In the genomic region with DNA sequence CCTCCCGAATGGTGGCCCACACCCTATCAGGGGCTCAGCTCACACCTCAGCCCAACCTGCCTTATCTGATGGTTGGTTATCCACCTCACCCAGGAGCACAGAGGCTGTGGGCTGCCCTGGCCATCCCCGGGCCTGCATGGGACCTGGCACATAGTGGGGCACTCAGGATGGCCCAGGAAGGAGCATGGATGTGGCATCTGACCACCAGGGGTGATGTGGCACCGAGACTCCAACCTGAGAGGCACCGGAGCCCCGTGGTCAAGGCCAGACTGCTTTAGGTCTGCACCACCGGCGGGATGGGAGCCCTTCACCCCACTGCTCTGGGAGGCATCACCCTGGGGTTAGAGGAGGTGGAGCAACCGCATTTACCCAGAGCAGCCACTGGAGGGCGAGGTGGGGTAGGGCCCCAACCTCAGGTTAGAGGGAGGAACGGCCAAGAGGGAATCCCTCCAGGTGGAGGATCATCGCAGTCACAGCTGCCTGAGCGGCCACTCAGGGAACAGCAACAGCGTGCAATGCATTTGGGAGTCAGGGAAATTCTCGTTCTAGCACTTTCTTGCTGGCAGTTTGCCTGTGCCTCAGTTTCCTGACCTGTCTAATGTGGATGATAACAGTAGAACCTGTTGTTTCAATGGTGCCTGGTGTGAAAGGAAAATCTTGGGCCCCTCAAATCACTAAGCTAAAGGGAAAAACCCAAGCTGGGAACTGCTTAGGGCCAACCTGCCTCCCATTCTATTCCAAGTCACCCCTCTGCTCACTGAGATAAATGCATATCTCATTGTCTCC, we compare ENCODE assay signal across 9 cellular contexts. TPM values are rescaled to one million over a fixed set of nuclear protein-coding genes. Genes with fewer than 3 reads are reported as not detected.
DNase-seq lines count a peak whose midpoint lies in the region; ATAC-seq, FAIRE-seq and TF ChIP-seq lines count a peak whose summit lies in the region.
"Had no signal": no experiment of that assay in that cellular context is flagged by ENCODE, and none has a peak within 500 bp of the region (broad histone marks: within the 10 kb centered on the region; RNA-seq: fewer than 3 reads in every experiment).

No MANE protein-coding gene starts in this region.

- H3K79me2 ChIP-seq in OCI-LY7 (ENCODE audit: insufficient read depth, low read depth, low read length) (no peaks in the 10 kb centered on the region), keratinocyte (ENCODE audit: control insufficient read depth, insufficient read depth, low read length) (no peaks in the 10 kb centered on the region)

- TF ChIP-seq CTCF in GM13977 (IDR thresholded peaks at IDR 0.05; ENCODE audit: extremely low read depth, insufficient read depth, missing control alignments) (peak; percentile 62), OCI-LY7 (conservative IDR thresholded peaks at IDR 0.05; ENCODE audit: low read length) (peak; percentile 67), astrocyte of the spinal cord (IDR thresholded peaks at IDR 0.05; ENCODE audit: low read depth, low read length) (peak; percentile 70), keratinocyte (optimal IDR thresholded peaks at IDR 0.05 in 1 of 3, IDR thresholded peaks at IDR 0.05 in 1 of 3, conservative IDR thresholded peaks at IDR 0.05 in 1 of 3; ENCODE audit: extremely low read depth in 1 of 3, insufficient read depth in 2 of 3, low read length in 3 of 3) (peak; percentile 72 to 91 (median 84))

- H3K4me1 ChIP-seq in OCI-LY7 (ENCODE audit: insufficient read depth, low read length, poor library complexity, severe bottlenecking) (no peaks in the 10 kb centered on the region), keratinocyte (ENCODE audit: control insufficient read depth, extremely low read depth, insufficient read depth, low read length) (no peaks in the 10 kb centered on the region)

- H3K9ac ChIP-seq in keratinocyte (ENCODE audit: control insufficient read depth, extremely low read depth, insufficient read depth, low read length): no peak overlapping the region

- H3K36me3 ChIP-seq in OCI-LY7 (ENCODE audit: insufficient read depth, low read length) (no peaks in the 10 kb centered on the region), keratinocyte (ENCODE audit: control insufficient read depth in 2 of 2, extremely low read depth in 1 of 2, insufficient read depth in 2 of 2, low read length in 2 of 2) (peaks cover 0 to 3% of the 10 kb centered on the region in 2 experiments)

- no TSS peak for BruUV-seq in OCI-LY7 (replicated peaks; lab: Mats Ljungman, UMichigan)

- no peak overlapping the region for H3K27ac ChIP-seq in OCI-LY7 (ENCODE audit: low read depth, low read length, poor library complexity, severe bottlenecking)
- no peak overlapping the region for H3K27ac ChIP-seq in keratinocyte (ENCODE audit: control insufficient read depth, insufficient read depth, low read length)

- no peak overlapping the region for H3K4me3 ChIP-seq in OCI-LY7 (ENCODE audit: low read depth, low read length, poor library complexity, severe bottlenecking)
- no peak overlapping the region for H3K4me3 ChIP-seq in astrocyte of the spinal cord (ENCODE audit: low read depth, low read length)
- H3K4me3 ChIP-seq in keratinocyte (ENCODE audit: control insufficient read depth in 2 of 3, extremely low read depth in 1 of 3, insufficient read depth in 2 of 3, low read depth in 1 of 3, low read length in 3 of 3): no peak overlapping the region

- dilution Hi-C loops in keratinocyte (cut with MboI; ENCODE audit: extremely low pct_ligation_motif_present, low sequenced_read_pairs): no loop called here

- H4K20me1 ChIP-seq in OCI-LY7 (ENCODE audit: insufficient read depth, low read length): no peaks in the 10 kb centered on the region
- no peaks in the 10 kb centered on the region for H4K20me1 ChIP-seq in keratinocyte (ENCODE audit: control insufficient read depth, extremely low read depth, insufficient read depth, low read length)

- no peaks in the 10 kb centered on the region for H3K9me1 ChIP-seq in keratinocyte (ENCODE audit: control insufficient read depth, extremely low read depth, insufficient read depth, low read length)

- no peaks in the 10 kb centered on the region for H3K9me2 ChIP-seq in OCI-LY7 (ENCODE audit: insufficient read depth, low read length)

- intact Hi-C loops in OCI-LY7 (cut with micrococcal nuclease; ENCODE audit: unreplicated experiment): loop anchor here (1.0 kb wide), 1 partner anchor 107 kb away; no protein-coding TSS in a partner anchor

- H3K4me2 ChIP-seq in OCI-LY7 (ENCODE audit: low read length) (no peak overlapping the region), keratinocyte (ENCODE audit: control insufficient read depth, extremely low read depth, insufficient read depth, low read depth, low read length) (no peak overlapping the region)

- FAIRE-seq in keratinocyte (lab: Jason Lieb, UNC): no peak
- FAIRE-seq: colon had no signal

- H2AFZ ChIP-seq in OCI-LY7 (ENCODE audit: low read length) (no peak overlapping the region), keratinocyte (ENCODE audit: control insufficient read depth, low read length) (no peak overlapping the region)

- in situ Hi-C loops in ACHN (cut with HindIII; ENCODE audit: low pct_ligation_motif_present, low pct_unique_long_range_greater_than_20kb, low sequenced_read_pairs): no loop called here
- in situ Hi-C loops in GM13977 (cut with MboI; ENCODE audit: low pct_unique_long_range_greater_than_20kb, low sequenced_read_pairs, unreplicated experiment): no loop called here
- in situ Hi-C loops in astrocyte of the spinal cord (cut with HindIII; ENCODE audit: low sequenced_read_pairs): no loop called here

- H3K9me3 ChIP-seq in OCI-LY7 (ENCODE audit: low read length): peaks cover 9% of the 10 kb centered on the region
- no peaks in the 10 kb centered on the region for H3K9me3 ChIP-seq in keratinocyte (ENCODE audit: control insufficient read depth, low read depth, low read length)

- DNase-seq in ACHN (peak; percentile 28), GM13977 (ENCODE audit: low spot score) (peak; percentile 74), OCI-LY7 (ENCODE audit: low spot score) (peak; percentile 20), astrocyte of the spinal cord (ENCODE audit: low read depth, low spot score) (no peak), keratinocyte (ENCODE audit: low read depth, low spot score) (no peak), cortex of kidney (lab: John Stamatoyannopoulos, UW) (no peak)
- peak; percentile 28 to 29 for DNase-seq in stimulated activated CD8-positive, alpha-beta memory T cell treated with anti-CD3 and anti-CD28 coated beads, Interleukin-15, amount 100 ng/mL, for 48 hours (ENCODE audit: low read depth in 2 of 2)

- CTCF ChIA-PET in OCI-LY7 (lab: Charles Lee; ENCODE audit: unreplicated experiment): no interaction called here

- H3K27me3 ChIP-seq in keratinocyte (ENCODE audit: control insufficient read depth, extremely low read depth, insufficient read depth, low read length): no peaks in the 10 kb centered on the region

- POLR2A ChIA-PET in OCI-LY7 (lab: Charles Lee): no interaction called here

- ATAC-seq in GM18867 (IDR thresholded peaks at IDR 0.05; ENCODE audit: unreplicated experiment): no peak

RNA-seq across cellular contexts. Expression of a gene that starts 52.9 kb away (rescaled TPM):
- total RNA-seq in OCI-LY7 (2014; rRNA removed; shearing (Covaris generic)): 58.3 and 62.4 TPM in 2 replicates
- 88.8 and 92.6 TPM in 2 replicates for total RNA-seq in OCI-LY7 (2022)
- 53.0 to 62.5 TPM (median 60.7 TPM) in 3 replicates for polyA plus RNA-seq in keratinocyte
- polyA plus RNA-seq in keratinocyte (2011; ENCODE audit: low read depth): 87.1 TPM
- 41.5 and 44.0 TPM in 2 replicates for polyA plus RNA-seq in keratinocyte (2011; cell fraction: cytosol; rRNA removed)
- polyA plus RNA-seq in keratinocyte (2011; cell fraction: nucleus; rRNA removed): 109 and 122 TPM in 2 replicates
- 71.9 and 81.6 TPM in 2 replicates for polyA plus RNA-seq in keratinocyte (2012; ENCODE audit: low replicate concordance)
- 25.4 to 41.8 TPM (median 34.8 TPM) in 3 replicates for polyA minus RNA-seq in keratinocyte
- polyA minus RNA-seq in keratinocyte (2011; cell fraction: cytosol; rRNA and poly(A)+ RNA removed): 43.0 TPM
- 48.7 and 60.6 TPM in 2 replicates for polyA minus RNA-seq in keratinocyte (2011; cell fraction: nucleus; rRNA and poly(A)+ RNA removed)

RNA-seq across cellular contexts. Expression of a gene that starts 55.0 kb away (rescaled TPM):
- 0.63 and 0.64 TPM in 2 replicates for total RNA-seq in OCI-LY7 (2014; rRNA removed; shearing (Covaris generic))
- 2.7 and 6.9 TPM in 2 replicates for total RNA-seq in OCI-LY7 (2022)
- 3.0 to 4.7 TPM (median 4.4 TPM) in 3 replicates for polyA plus RNA-seq in keratinocyte
- 4.9 TPM for polyA plus RNA-seq in keratinocyte (2011; ENCODE audit: low read depth)
- 1.6 and 3.6 TPM in 2 replicates for polyA plus RNA-seq in keratinocyte (2011; cell fraction: cytosol; rRNA removed)
- 10.1 and 15.1 TPM in 2 replicates for polyA plus RNA-seq in keratinocyte (2011; cell fraction: nucleus; rRNA removed)
- polyA plus RNA-seq in keratinocyte (2012; ENCODE audit: low replicate concordance): 2.5 and 8.5 TPM in 2 replicates
- 7.4 to 11.6 TPM (median 8.4 TPM) in 3 replicates for polyA minus RNA-seq in keratinocyte
- 8.8 TPM for polyA minus RNA-seq in keratinocyte (2011; cell fraction: cytosol; rRNA and poly(A)+ RNA removed)
- 9.3 and 12.6 TPM in 2 replicates for polyA minus RNA-seq in keratinocyte (2011; cell fraction: nucleus; rRNA and poly(A)+ RNA removed)

Comparison
In these comparisons a context has a peak if more than half of its experiments do, and no peak if none do; other contexts are left out.
1. DNase-seq: peak in ACHN (single experiment), GM13977 (single experiment), OCI-LY7 (single experiment) and stimulated activated CD8-positive, alpha-beta memory T cell treated with anti-CD3 and anti-CD28 coated beads, Interleukin-15, amount 100 ng/mL, for 48 hours (2 of 2); none in astrocyte of the spinal cord (single experiment), keratinocyte (single experiment) and cortex of kidney (single experiment).
2. Peak in every context shown above with its lines, with median percentiles within 50 percentile points of each other: CTCF ChIP-seq.